ENCODE assay signal across 15 cellular contexts in the genomic region with DNA sequence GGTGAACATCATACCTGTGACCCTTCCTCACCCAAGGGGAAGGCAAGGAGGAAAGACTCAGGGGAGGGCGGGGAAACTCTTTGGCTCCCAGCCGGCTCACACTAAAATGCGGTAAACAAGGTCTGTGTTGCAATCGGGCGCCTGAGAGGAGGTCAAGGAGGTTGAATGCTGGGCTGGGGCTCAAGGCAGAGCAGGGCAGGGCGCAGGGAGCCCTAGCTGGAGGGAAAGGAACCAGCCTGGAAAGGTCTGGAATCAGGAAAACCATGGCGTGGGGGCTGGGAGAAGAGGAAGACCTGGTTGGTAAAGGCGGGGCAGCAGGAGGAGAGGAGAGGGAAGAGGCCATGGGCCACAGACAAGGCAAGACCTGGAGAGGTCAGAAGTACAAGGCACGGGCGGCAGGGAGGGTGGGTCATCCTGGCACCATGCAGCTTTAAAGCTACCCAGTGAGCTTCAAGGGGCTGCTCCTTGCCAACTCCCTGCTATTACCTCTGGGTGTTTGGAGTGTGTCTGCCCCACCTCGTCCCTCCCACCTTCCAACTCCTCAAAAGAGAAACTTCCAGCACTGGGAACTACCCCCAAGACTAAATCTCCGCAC. TPM values are rescaled to one million over a fixed set of nuclear protein-coding genes. Genes with fewer than 3 reads are reported as not detected.
DNase-seq lines count a peak whose midpoint lies in the region; ATAC-seq and TF ChIP-seq lines count a peak whose summit lies in the region.
"Had no signal": no experiment of that assay in that cellular context is flagged by ENCODE, and none has a peak within 500 bp of the region (broad histone marks: within the 10 kb centered on the region; RNA-seq: fewer than 3 reads in every experiment).

No MANE protein-coding gene starts in this region.

- TF ChIP-seq CTCF in fibroblast of villous mesenchyme (IDR thresholded peaks at IDR 0.05; ENCODE audit: insufficient read depth, low read depth, low read length) (no peak), omental fat pad (IDR thresholded peaks at IDR 0.05) (no peak)

- no peaks in the 10 kb centered on the region for H3K36me3 ChIP-seq in aorta (ENCODE audit: control insufficient read depth in 1 of 2, insufficient read depth in 2 of 2, low read length in 1 of 2)
- H3K36me3 ChIP-seq: spleen had no signal

- WGBS in right cardiac atrium: 62% methylated on average over 12 of the region's 12 CpGs
- 80 to 84% methylated on average over 12 of the region's 12 CpGs for WGBS in aorta, 2 donors

- no peaks in the 10 kb centered on the region for H3K27me3 ChIP-seq in right cardiac atrium (ENCODE audit: control insufficient read depth, insufficient read depth)
- no peaks in the 10 kb centered on the region for H3K27me3 ChIP-seq in aorta (ENCODE audit: control insufficient read depth in 1 of 2, insufficient read depth in 2 of 2, low read length in 1 of 2)

- H3K4me1 ChIP-seq in right cardiac atrium (ENCODE audit: control insufficient read depth, insufficient read depth, low read length) (peaks cover 22% of the 10 kb centered on the region), aorta (ENCODE audit: control insufficient read depth in 1 of 2, insufficient read depth in 2 of 2, low read length in 2 of 2) (no peaks in the 10 kb centered on the region)

- H3K4me3 ChIP-seq in right cardiac atrium (ENCODE audit: low read length) (no peak overlapping the region), fibroblast of villous mesenchyme (ENCODE audit: low read depth, low read length) (no peak overlapping the region), aorta (ENCODE audit: low read length in 2 of 2) (no peak overlapping the region)
- H3K4me3 ChIP-seq: spleen had no signal

- intact Hi-C loops in right cardiac atrium (cut with DNase I): no loop called here
- intact Hi-C loops in Right ventricle myocardium inferior (cut with DNase I): no loop called here
- intact Hi-C loops in aorta (cut with DNase I): no loop called here

- H3K9me3 ChIP-seq in right cardiac atrium (ENCODE audit: control insufficient read depth, low read length) (no peaks in the 10 kb centered on the region), aorta (ENCODE audit: control insufficient read depth, low read length) (no peaks in the 10 kb centered on the region)
- H3K9me3 ChIP-seq: spleen had no signal

- peak; percentile 55 to 84 (median 74) for DNase-seq in right cardiac atrium
- DNase-seq in Right ventricle myocardium inferior (ENCODE audit: missing footprints): no peak
- DNase-seq in fibroblast of villous mesenchyme (ENCODE audit: low read depth): peak; percentile 83
- DNase-seq in omental fat pad (ENCODE audit: low spot score): no peak
- peak in 1 of 2 donors; percentile 80 for DNase-seq in aorta
- DNase-seq in activated CD4-positive, alpha-beta T cell treated with anti-CD3 and anti-CD28 coated beads, Interleukin-2, amount 50 U/mL, for 48 hours: no peak
- no peak for DNase-seq in NCI-H1417 treated with DMSO at 0.1 percent for 48 hours (lab: John Stamatoyannopoulos, UW)
- DNase-seq: activated T-cell treated with anti-CD3 and anti-CD28 coated beads, Interleukin-2, amount 50 U/mL, for 48 hours; naive thymus-derived CD4-positive, alpha-beta T cell; NCI-H1930; spleen had no signal

- ATAC-seq in right cardiac atrium (peak; percentile 16 to 49), Right ventricle myocardium inferior (no peak), omental fat pad (ENCODE audit: low FRiP score) (peak; percentile 56), aorta (ENCODE audit: low FRiP score) (peak; percentile 36), HG02973 (IDR thresholded peaks at IDR 0.05; ENCODE audit: unreplicated experiment) (no peak)
- ATAC-seq: activated CD4-positive, CD25-positive, alpha-beta regulatory T cell treated with anti-CD3 and anti-CD28 coated beads, Interleukin-2, amount 50 U/mL, for 24 hours; naive thymus-derived CD4-positive, alpha-beta T cell; SK-N-SH treated with all-trans-retinoic acid at 6 μM for 48 hours had no signal

- H3K27ac ChIP-seq in right cardiac atrium (ENCODE audit: low read length): no peak overlapping the region
- H3K27ac ChIP-seq in aorta (ENCODE audit: low read depth in 1 of 2, low read length in 2 of 2): no peak overlapping the region
- H3K27ac ChIP-seq: epithelial cell of prostate had no signal

RNA-seq across cellular contexts. Expression of a gene that starts 4.8 kb away (rescaled TPM):
- total RNA-seq in right cardiac atrium (1 to 10 TPM; 4.7 to 9.6 (median 7.5) TPM), Right ventricle myocardium inferior (4.5 TPM), fibroblast of villous mesenchyme (0.64 and 1.3 TPM in 2 replicates), omental fat pad (10 to 100 TPM; 11.3 to 27.8 (median 25.9) TPM), aorta (10 to 100 TPM in 1 of 2 donors, 1 to 10 TPM in 1; 5.2 to 11.0 TPM)
- polyA plus RNA-seq in right cardiac atrium (8.2 TPM), aorta (10 to 100 TPM in 1 of 2 donors, 1 to 10 TPM in 1; 1.2 to 19.8 TPM)

Comparison
In these comparisons a context has a peak if more than half of its experiments do, and no peak if none do; other contexts are left out.
1. ATAC-seq: peak in right cardiac atrium (2 of 2), omental fat pad (single experiment) and aorta (single experiment); none in Right ventricle myocardium inferior (single experiment) and HG02973 (single experiment).
2. DNase-seq: peak in right cardiac atrium (3 of 3) and fibroblast of villous mesenchyme (single experiment); none in Right ventricle myocardium inferior (single experiment), omental fat pad (single experiment), activated CD4-positive, alpha-beta T cell treated with anti-CD3 and anti-CD28 coated beads, Interleukin-2, amount 50 U/mL, for 48 hours (0 of 2) and NCI-H1417 treated with DMSO at 0.1 percent for 48 hours (single experiment).